8 cellular contexts compared by ENCODE assay signal in genomic region chr15:58864602-58865419, GRCh38.
A peak's percentile ranks its signal among the peaks of the same experiment; 100 is the strongest.
DNase-seq lines count a peak whose midpoint lies in the region; ATAC-seq and TF ChIP-seq lines count a peak whose summit lies in the region.

No MANE protein-coding gene starts in this region.

- H3K27me3 Mint-ChIP-seq in activated CD8-positive, alpha-beta T cell treated with anti-CD3 and anti-CD28 coated beads for 36 hours, result peaks cover 10% of the 10 kb centered on the region

- DNase-seq in GM06990 (ENCODE audit: extremely low read depth, insufficient read length) (peak; percentile 24), heart left ventricle (peak; percentile 27 to 71 (median 62)), HCEC 1CT (no peak), NAMALWA (ENCODE audit: low spot score) (no peak)
- DNase-seq in activated CD8-positive, alpha-beta T cell treated with anti-CD3 and anti-CD28 coated beads for 36 hours, result peak; percentile 15

- POLR2A ChIA-PET in activated CD8-positive, alpha-beta T cell treated with anti-CD3 and anti-CD28 coated beads for 36 hours (lab: Charles Lee), result interaction anchor here (1.0 kb wide), 1 partner anchor 10 kb away, joined by 4 read pairs; no protein-coding TSS in a partner anchor

- TF ChIP-seq POLR2A in heart left ventricle (IDR thresholded peaks at IDR 0.05), result no peak

- H3K27ac Mint-ChIP-seq in activated CD8-positive, alpha-beta T cell treated with anti-CD3 and anti-CD28 coated beads for 36 hours, result no peak overlapping the region

- CTCF ChIA-PET in activated CD8-positive, alpha-beta T cell treated with anti-CD3 and anti-CD28 coated beads for 36 hours (lab: Charles Lee), result interaction anchor here (1.0 to 2.0 kb wide), 2 partner anchors 14 to 37 kb away, joined by 3 to 5 read pairs; no protein-coding TSS in a partner anchor

- H3K9me3 Mint-ChIP-seq in activated CD8-positive, alpha-beta T cell treated with anti-CD3 and anti-CD28 coated beads for 36 hours, result no peaks in the 10 kb centered on the region

- peak; percentile 51 for ATAC-seq in activated CD8-positive, alpha-beta T cell treated with anti-CD3 and anti-CD28 coated beads for 36 hours
- ATAC-seq in heart left ventricle (peak; percentile 45 to 86 (median 80)), GM19035 (IDR thresholded peaks at IDR 0.05; ENCODE audit: unreplicated experiment) (no peak), GM21825 (IDR thresholded peaks at IDR 0.05; ENCODE audit: unreplicated experiment) (no peak)

- H3K4me3 Mint-ChIP-seq in activated CD8-positive, alpha-beta T cell treated with anti-CD3 and anti-CD28 coated beads for 36 hours, result peak overlapping the region; percentile 41

- intact Hi-C loops in activated CD8-positive, alpha-beta T cell treated with anti-CD3 and anti-CD28 coated beads for 36 hours (cut with micrococcal nuclease), result no loop called here
- intact Hi-C loops in heart left ventricle (cut with DNase I), result loop anchor here in 1 of 10 donors (10.0 kb wide), 1 partner anchor 640 kb away; no protein-coding TSS in a partner anchor

- peaks cover 0 to 11% (median 8%) of the 10 kb centered on the region in 12 donors for H3K4me1 ChIP-seq in heart left ventricle
- no peaks in the 10 kb centered on the region for H3K4me1 ChIP-seq in rectal smooth muscle tissue (ENCODE audit: control insufficient read depth, insufficient read depth, low read length)

- peaks cover 15% of the 10 kb centered on the region for H3K4me1 Mint-ChIP-seq in activated CD8-positive, alpha-beta T cell treated with anti-CD3 and anti-CD28 coated beads for 36 hours (ENCODE audit: low read depth)

- H3K9ac ChIP-seq in rectal smooth muscle tissue (ENCODE audit: low read length), result no peak overlapping the region

- no peaks in the 10 kb centered on the region for H3K36me3 Mint-ChIP-seq in activated CD8-positive, alpha-beta T cell treated with anti-CD3 and anti-CD28 coated beads for 36 hours (ENCODE audit: low read depth)

- TF ChIP-seq CTCF in GM06990 (IDR thresholded peaks at IDR 0.05; ENCODE audit: insufficient read depth, low read length, poor library complexity, severe bottlenecking) (no peak), heart left ventricle (IDR thresholded peaks at IDR 0.05) (no peak)
- no peak for TF ChIP-seq CTCF in activated CD8-positive, alpha-beta T cell treated with anti-CD3 and anti-CD28 coated beads for 36 hours (IDR thresholded peaks at IDR 0.05)

- no peaks in the 10 kb centered on the region for H3K36me3 ChIP-seq in GM06990 (ENCODE audit: control insufficient read depth, insufficient read depth, low read length)
- H3K36me3 ChIP-seq in heart left ventricle, result no peaks in the 10 kb centered on the region
- H3K36me3 ChIP-seq in rectal smooth muscle tissue (ENCODE audit: control insufficient read depth, insufficient read depth, low read length), result no peaks in the 10 kb centered on the region

- WGBS in heart left ventricle, 4 donors, result 12 to 25% (median 16%) methylated on average over 20 to 54 of the region's 54 CpGs

- H3K27ac ChIP-seq in heart left ventricle (peak overlapping the region in 7 of 12 donors; percentile 20 to 52 (median 29)), rectal smooth muscle tissue (ENCODE audit: low read depth, low read length) (no peak overlapping the region)

- H3K27me3 ChIP-seq in GM06990 (replicated peaks; ENCODE audit: control insufficient read depth, insufficient read depth, low read length) (no peaks in the 10 kb centered on the region), heart left ventricle (peaks cover 0 to 6% (median 0%) of the 10 kb centered on the region in 9 donors), rectal smooth muscle tissue (ENCODE audit: control insufficient read depth, insufficient read depth, low read length) (no peaks in the 10 kb centered on the region)

- H3K4me3 ChIP-seq in GM06990 (replicated peaks; ENCODE audit: low read depth, low read length) (no peak overlapping the region), heart left ventricle (peak overlapping the region; percentile 20 to 61 (median 48)), rectal smooth muscle tissue (ENCODE audit: low read length) (peak overlapping the region; percentile 41)

- H3K9me3 ChIP-seq in heart left ventricle, result no peaks in the 10 kb centered on the region

Comparison
In these comparisons a context has a peak if more than half of its experiments do, and no peak if none do; other contexts are left out.
1. DNase-seq: peak in GM06990 (single experiment), activated CD8-positive, alpha-beta T cell treated with anti-CD3 and anti-CD28 coated beads for 36 hours (single experiment) and heart left ventricle (5 of 5); none in HCEC 1CT (single experiment) and NAMALWA (single experiment).
2. ATAC-seq: peak in activated CD8-positive, alpha-beta T cell treated with anti-CD3 and anti-CD28 coated beads for 36 hours (single experiment) and heart left ventricle (4 of 4); none in GM19035 (single experiment) and GM21825 (single experiment).